13 cellular contexts compared by ENCODE assay signal in the genomic region with DNA sequence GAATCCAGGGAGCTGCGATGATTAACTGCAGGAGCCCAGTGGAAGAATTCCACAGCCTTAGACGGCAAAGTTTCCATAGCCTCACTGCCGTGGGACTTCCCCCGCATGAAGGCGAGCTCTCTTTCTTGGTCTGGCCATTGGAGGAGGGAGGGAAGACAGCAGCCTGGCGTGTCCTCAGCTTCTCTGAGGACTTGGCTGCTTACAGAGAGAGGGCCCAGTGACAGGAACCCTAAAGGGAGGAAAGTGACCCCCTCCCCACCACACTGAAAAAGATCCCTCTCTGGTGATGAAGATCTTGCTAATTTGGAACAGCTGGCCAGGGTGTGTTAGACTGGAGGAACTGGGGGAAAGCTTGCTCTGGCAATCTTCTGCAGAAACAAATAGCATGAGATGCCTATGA. TPM values are rescaled to one million over a fixed set of nuclear protein-coding genes. Genes with fewer than 3 reads are reported as not detected.
A peak's percentile ranks its signal among the peaks of the same experiment; 100 is the strongest.
DNase-seq lines count a peak whose midpoint lies in the region; ATAC-seq and TF ChIP-seq lines count a peak whose summit lies in the region.
"Had no signal": no experiment of that assay in that cellular context is flagged by ENCODE, and none has a peak within 500 bp of the region (broad histone marks: within the 10 kb centered on the region; RNA-seq: fewer than 3 reads in every experiment).

No MANE protein-coding gene starts in this region.

- POLR2A ChIA-PET in T-cell (lab: Charles Lee): interaction anchor here (0.5 to 0.9 kb wide), 3 partner anchors 8 to 41 kb away, joined by 3 to 6 read pairs (median 4); a partner anchor contains a TSS

- H3K4me3 Mint-ChIP-seq in T-cell: no peak overlapping the region
- H3K4me3 Mint-ChIP-seq: IgD-negative memory B cell had no signal

- H3K36me3 ChIP-seq in esophagus squamous epithelium (peaks cover 0 to 21% (median 0%) of the 10 kb centered on the region in 3 donors), muscle layer of colon (ENCODE audit: insufficient read depth, low read length) (peaks cover 22% of the 10 kb centered on the region), tibial artery (no peaks in the 10 kb centered on the region)

- H3K4me3 ChIP-seq in esophagus squamous epithelium (no peak overlapping the region), muscle layer of colon (ENCODE audit: low read depth in 1 of 2, low read length in 2 of 2) (no peak overlapping the region), tibial artery (no peak overlapping the region)

- H3K27me3 Mint-ChIP-seq in T-cell: no peaks in the 10 kb centered on the region
- H3K27me3 Mint-ChIP-seq: IgD-negative memory B cell had no signal

- ATAC-seq in T-cell (replicated peaks in 1 of 4): no peak
- ATAC-seq in HG02759 (IDR thresholded peaks at IDR 0.05; ENCODE audit: unreplicated experiment): no peak
- no peak for ATAC-seq in stimulated activated naive CD8-positive, alpha-beta T cell treated with anti-CD3 and anti-CD28 coated beads, Interleukin-15, Interleukin-2, amounts not matched to agents 100 U/mL and 50 U/mL, for 24 hours

- peaks cover 34% of the 10 kb centered on the region for H3K36me3 Mint-ChIP-seq in T-cell

- no peak for TF ChIP-seq CTCF in esophagus squamous epithelium (IDR thresholded peaks at IDR 0.05)
- TF ChIP-seq CTCF in tibial artery (IDR thresholded peaks at IDR 0.05): no peak

- no peak for DNase-seq in T-cell
- DNase-seq in esophagus squamous epithelium (lab: John Stamatoyannopoulos, UW): no peak
- DNase-seq in tibial artery: no peak
- no peak for DNase-seq in stimulated activated naive CD8-positive, alpha-beta T cell treated with anti-CD3 and anti-CD28 coated beads, Interleukin-15, Interleukin-2, amounts not matched to agents 100 U/mL and 50 U/mL, for 24 hours
- no peak for DNase-seq in COLO829 (ENCODE audit: low spot score)
- DNase-seq: activated T-cell treated with anti-CD3 and anti-CD28 coated beads, Interleukin-2, amount 50 U/mL, for 1 hour; caudate nucleus; DMS79 treated with DMSO at 0.1 percent for 48 hours; OCI-M1; stimulated activated CD4-positive, alpha-beta T cell treated with anti-CD3 and anti-CD28 coated beads, Interleukin-15, amount 100 ng/mL, for 24 hours had no signal

- intact Hi-C loops in esophagus squamous epithelium (cut with DNase I): no loop called here
- intact Hi-C loops in tibial artery (cut with DNase I; ENCODE audit: low total_unique reads): no loop called here

- H3K4me1 ChIP-seq in esophagus squamous epithelium (peaks cover 22 to 87% (median 74%) of the 10 kb centered on the region in 3 donors), muscle layer of colon (ENCODE audit: insufficient read depth, low read length) (peaks cover 93% of the 10 kb centered on the region), tibial artery (peaks cover 0 to 97% (median 60%) of the 10 kb centered on the region in 4 donors)

- CTCF ChIA-PET in T-cell (lab: Charles Lee): interaction anchor here in 1 of 2 donors (1.1 kb wide), 1 partner anchor 42 kb away, joined by 5 read pairs; no protein-coding TSS in a partner anchor

- H3K9me3 ChIP-seq in esophagus squamous epithelium: no peaks in the 10 kb centered on the region
- no peaks in the 10 kb centered on the region for H3K9me3 ChIP-seq in muscle layer of colon (ENCODE audit: low read length)
- H3K9me3 ChIP-seq in tibial artery: no peaks in the 10 kb centered on the region

- H3K27ac ChIP-seq in esophagus squamous epithelium (peak overlapping the region; percentile 45 to 76 (median 75)), muscle layer of colon (ENCODE audit: low read depth, low read length) (peak overlapping the region; percentile 87), tibial artery (peak overlapping the region; percentile 73 to 85)

- peak overlapping the region; percentile 68 to 75 for H3K27ac Mint-ChIP-seq in T-cell

- WGBS in esophagus squamous epithelium, 2 donors: 67 to 70% methylated on average over 1 to 2 of the region's 6 CpGs

- peaks cover 57 to 88% (median 82%) of the 10 kb centered on the region in 3 donors for H3K4me1 Mint-ChIP-seq in T-cell

- peak overlapping the region; percentile 34 for H3K9ac ChIP-seq in muscle layer of colon (ENCODE audit: low read length)

- TF ChIP-seq POLR2A in esophagus squamous epithelium (IDR thresholded peaks at IDR 0.05): no peak

- H3K27me3 ChIP-seq in esophagus squamous epithelium (no peaks in the 10 kb centered on the region), muscle layer of colon (ENCODE audit: control insufficient read depth in 1 of 2, insufficient read depth in 2 of 2, low read length in 2 of 2) (no peaks in the 10 kb centered on the region), tibial artery (no peaks in the 10 kb centered on the region)

- H3K9me3 Mint-ChIP-seq in T-cell: no peaks in the 10 kb centered on the region
- H3K9me3 Mint-ChIP-seq: IgD-negative memory B cell had no signal

RNA-seq across cellular contexts. Expression of a gene that starts 41.0 kb away (rescaled TPM):
- total RNA-seq in T-cell (10 to 100 TPM; 45.5 to 93.1 (median 84.9) TPM), esophagus squamous epithelium (10 to 100 TPM; 23.7 to 58.9 (median 39.2) TPM)
